In the genomic region with DNA sequence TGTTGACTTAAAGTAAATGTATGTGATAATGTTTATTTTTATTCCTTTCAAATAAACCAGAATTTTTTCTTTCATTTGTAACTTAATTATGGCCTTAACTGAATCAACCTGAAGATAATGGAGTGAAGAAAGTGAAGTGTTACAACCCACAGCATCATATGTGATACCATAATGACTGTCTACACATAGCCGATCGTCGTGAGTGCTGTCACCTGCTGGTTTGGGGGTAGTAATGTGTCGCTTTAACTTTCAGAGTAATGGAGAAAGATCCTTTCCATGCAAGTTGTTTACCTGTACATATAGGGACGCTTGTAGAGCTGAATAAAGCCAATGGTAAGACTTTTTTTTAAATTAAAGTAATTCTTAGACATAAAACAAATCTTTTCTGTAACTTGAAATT, we compare ENCODE assay signal across 29 cellular contexts.
"Had no signal": no experiment of that assay in that cellular context is flagged by ENCODE, and none has a peak within 500 bp of the region (broad histone marks: within the 10 kb centered on the region; RNA-seq: fewer than 3 reads in every experiment).

No MANE protein-coding gene starts in this region.

- H3K9ac ChIP-seq: parathyroid adenoma had no signal

- H3K4me2 ChIP-seq: smooth muscle cell had no signal

- H3K9me3 Mint-ChIP-seq: activated naive CD4-positive, alpha-beta T cell treated with anti-CD3 and anti-CD28 coated beads, Interleukin-2, amount 50 U/mL, for 24 hours; activated T-cell treated with anti-CD3 and anti-CD28 coated beads, Interleukin-2, amount 50 U/mL, for 4 hours; activated T-helper 17 cell treated with anti-CD3 and anti-CD28 coated beads, Interleukin-2, amount 50 U/mL, for 72 hours; brain; naive thymus-derived CD4-positive, alpha-beta T cell; neural crest cell; stimulated activated naive B cell treated with anti-CD40 and anti-IgM and Interleukin-4, amounts not matched to agents 10 μg/mL and 1 μg/mL and 100 μg/mL, for 72 hours had no signal

- H3K27ac ChIP-seq: cardiac muscle cell, coronary artery, esophagus muscularis mucosa, foreskin keratinocyte, heart left ventricle, parathyroid adenoma, psoas muscle, stomach, thyroid gland, upper lobe of right lung had no signal

- H3K27ac Mint-ChIP-seq: activated naive CD4-positive, alpha-beta T cell treated with anti-CD3 and anti-CD28 coated beads, Interleukin-2, amount 50 U/mL, for 24 hours; activated T-helper 17 cell treated with anti-CD3 and anti-CD28 coated beads, Interleukin-2, amount 50 U/mL, for 72 hours; brain; stimulated activated naive B cell treated with anti-CD40 and anti-IgM and Interleukin-4, amounts not matched to agents 10 μg/mL and 1 μg/mL and 100 μg/mL, for 72 hours had no signal

- H3K27me3 ChIP-seq: cardiac muscle cell, esophagus muscularis mucosa, foreskin keratinocyte, heart left ventricle, stomach, thyroid gland, upper lobe of right lung had no signal

- H3K27me3 Mint-ChIP-seq: activated naive CD4-positive, alpha-beta T cell treated with anti-CD3 and anti-CD28 coated beads, Interleukin-2, amount 50 U/mL, for 24 hours; activated T-helper 17 cell treated with anti-CD3 and anti-CD28 coated beads, Interleukin-2, amount 50 U/mL, for 72 hours; naive thymus-derived CD4-positive, alpha-beta T cell; stimulated activated naive B cell treated with anti-CD40 and anti-IgM and Interleukin-4, amounts not matched to agents 10 μg/mL and 1 μg/mL and 100 μg/mL, for 72 hours had no signal

- H2AFZ ChIP-seq: parathyroid adenoma had no signal

- H3K4me3 Mint-ChIP-seq: activated naive CD4-positive, alpha-beta T cell treated with anti-CD3 and anti-CD28 coated beads, Interleukin-2, amount 50 U/mL, for 24 hours; activated T-cell treated with anti-CD3 and anti-CD28 coated beads, Interleukin-2, amount 50 U/mL, for 4 hours; activated T-helper 17 cell treated with anti-CD3 and anti-CD28 coated beads, Interleukin-2, amount 50 U/mL, for 72 hours; brain; naive thymus-derived CD4-positive, alpha-beta T cell; neural crest cell; stimulated activated naive B cell treated with anti-CD40 and anti-IgM and Interleukin-4, amounts not matched to agents 10 μg/mL and 1 μg/mL and 100 μg/mL, for 72 hours had no signal

- H3K4me1 Mint-ChIP-seq: brain, neural crest cell had no signal

- H3K4me1 ChIP-seq: esophagus muscularis mucosa, heart left ventricle, parathyroid adenoma, psoas muscle, thyroid gland, upper lobe of right lung had no signal

- H3K9me3 ChIP-seq: esophagus muscularis mucosa, heart left ventricle, psoas muscle, stomach, thyroid gland, upper lobe of right lung had no signal

- H3K4me3 ChIP-seq: cardiac muscle cell, coronary artery, esophagus muscularis mucosa, heart left ventricle, psoas muscle, smooth muscle cell, stomach, thyroid gland, upper lobe of right lung had no signal

- H3K79me2 ChIP-seq: parathyroid adenoma had no signal

- DNase-seq: activated CD4-positive, alpha-beta T cell treated with anti-CD3 and anti-CD28 coated beads for 48 hours; activated CD4-positive, alpha-beta T cell treated with anti-CD3 and anti-CD28 coated beads, Interleukin-2, amount 50 U/mL, for 48 hours; activated CD8-positive, alpha-beta memory T cell treated with anti-CD3 and anti-CD28 coated beads, Interleukin-2, amount 50 U/mL, for 48 hours; activated T-cell treated with anti-CD3 and anti-CD28 coated beads, Interleukin-2, amount 50 U/mL, for 4 hours; anterior cingulate cortex; foreskin keratinocyte; heart left ventricle; hypothalamus; midbrain; naive thymus-derived CD4-positive, alpha-beta T cell; nucleus accumbens; psoas muscle; stimulated activated CD4-positive, alpha-beta T cell treated with anti-CD3 and anti-CD28 coated beads, Interleukin-1b, Interleukin-23, amount 100 ng/mL, for 48 hours; stimulated activated CD4-positive, alpha-beta T cell treated with anti-CD3 and anti-CD28 coated beads, Interleukin-4, amount 100 ng/mL, for 4 hours; stimulated activated CD8-positive, alpha-beta memory T cell treated with anti-CD3 and anti-CD28 coated beads, Interleukin-4, amount 100 ng/mL, for 48 hours; stimulated activated naive B cell treated with anti-CD40 and anti-IgM and Interleukin-4, amounts not matched to agents 10 μg/mL and 1 μg/mL and 100 μg/mL, for 72 hours; stomach; T-helper 1 cell; thyroid gland; upper lobe of right lung had no signal
